9 cellular contexts compared by ENCODE assay signal in the genomic region with DNA sequence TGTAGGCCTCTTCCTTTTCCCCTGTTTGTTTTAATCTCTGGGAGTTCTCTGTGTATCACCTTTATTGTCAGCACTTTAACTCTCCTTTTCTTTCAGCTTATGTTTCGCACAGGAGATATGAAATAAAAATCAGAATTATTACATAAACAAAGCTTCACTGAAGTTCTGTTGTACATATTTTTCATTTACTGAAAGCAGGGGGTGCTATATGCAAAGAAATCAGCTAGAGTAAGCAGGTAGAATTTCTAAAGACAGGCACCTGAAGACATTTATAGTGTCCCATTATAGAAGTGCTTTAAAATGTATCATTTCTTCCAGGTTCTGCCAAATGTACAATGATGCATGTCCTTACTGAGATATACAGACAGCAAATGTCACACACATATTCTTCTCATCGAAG.
A peak's percentile ranks its signal among the peaks of the same experiment; 100 is the strongest.
DNase-seq lines count a peak whose midpoint lies in the region; TF ChIP-seq lines count a peak whose summit lies in the region.
"Had no signal": no experiment of that assay in that cellular context is flagged by ENCODE, and none has a peak within 500 bp of the region (broad histone marks: within the 10 kb centered on the region; RNA-seq: fewer than 3 reads in every experiment).

No MANE protein-coding gene starts in this region.

- in situ Hi-C loops in mammary epithelial cell (cut with MboI; ENCODE audit: low sequenced_read_pairs in 2 of 2), result no loop called here

- H3K27me3 ChIP-seq in mammary epithelial cell (ENCODE audit: insufficient read depth, low read length), result no peaks in the 10 kb centered on the region

- CTCF ChIA-PET in mammary epithelial cell (lab: Charles Lee; ENCODE audit: low non-redundant PET), result interaction anchor here (0.6 kb wide), 2 partner anchors 267 to 747 kb away, joined by 3 read pairs; no protein-coding TSS in a partner anchor
- CTCF ChIA-PET in activated CD4-positive, alpha-beta memory T cell treated with anti-CD3 and anti-CD28 coated beads, Interleukin-2, amount 10 ng/mL, durations not matched to agents 7 days and 5 days (lab: Charles Lee), result no interaction called here

- H3K36me3 ChIP-seq in mammary epithelial cell (ENCODE audit: insufficient read depth, low read length), result no peaks in the 10 kb centered on the region

- peaks cover 1% of the 10 kb centered on the region for H3K4me1 ChIP-seq in mammary epithelial cell (ENCODE audit: insufficient read depth, low read length)

- TF ChIP-seq RAD21 in Ishikawa (IDR thresholded peaks at IDR 0.05; ENCODE audit: low read depth), result peak; percentile 39

- TF ChIP-seq CTCF in mammary epithelial cell (conservative IDR thresholded peaks at IDR 0.05 in 1 of 2, IDR thresholded peaks at IDR 0.05 in 1 of 2; ENCODE audit: extremely low read depth in 1 of 2, insufficient read depth in 1 of 2, low read depth in 1 of 2, low read length in 2 of 2) (peak; percentile 6 to 49), progenitor cell of endocrine pancreas (IDR thresholded peaks at IDR 0.05; ENCODE audit: unreplicated experiment) (peak; percentile 64)

- POLR2A ChIA-PET in activated CD4-positive, alpha-beta memory T cell treated with anti-CD3 and anti-CD28 coated beads, Interleukin-2, amount 10 ng/mL, durations not matched to agents 7 days and 5 days (lab: Charles Lee), result no interaction called here

- no peaks in the 10 kb centered on the region for H3K9me3 ChIP-seq in mammary epithelial cell (replicated peaks; ENCODE audit: insufficient read depth, low read length)

- H3K36me3 Mint-ChIP-seq in progenitor cell of endocrine pancreas (ENCODE audit: insufficient read depth), result no peaks in the 10 kb centered on the region
- H3K36me3 Mint-ChIP-seq in activated CD4-positive, alpha-beta memory T cell treated with anti-CD3 and anti-CD28 coated beads, Interleukin-2, amount 10 ng/mL, durations not matched to agents 7 days and 5 days (ENCODE audit: low read depth), result no peaks in the 10 kb centered on the region

- H3K9me3 Mint-ChIP-seq in progenitor cell of endocrine pancreas (ENCODE audit: low read depth), result peaks cover 11% of the 10 kb centered on the region
- H3K9me3 Mint-ChIP-seq in activated CD4-positive, alpha-beta memory T cell treated with anti-CD3 and anti-CD28 coated beads, Interleukin-2, amount 10 ng/mL, durations not matched to agents 7 days and 5 days, result peaks cover 2% of the 10 kb centered on the region

- H3K79me2 ChIP-seq in mammary epithelial cell (ENCODE audit: insufficient read depth, low read length), result no peaks in the 10 kb centered on the region

- H3K27ac ChIP-seq in mammary epithelial cell (ENCODE audit: insufficient read depth, low read depth, low read length), result no peak overlapping the region

- no peak overlapping the region for H3K4me3 ChIP-seq in mammary epithelial cell (replicated peaks in 1 of 3; ENCODE audit: insufficient read depth in 1 of 3, low read depth in 2 of 3, low read length in 3 of 3)

- no peak overlapping the region for H3K9ac ChIP-seq in mammary epithelial cell (ENCODE audit: insufficient read depth, low read length)

- H4K20me1 ChIP-seq in mammary epithelial cell (ENCODE audit: insufficient read depth, low read length), result no peaks in the 10 kb centered on the region

- no peak for TF ChIP-seq EP300 in Ishikawa (IDR thresholded peaks at IDR 0.05; ENCODE audit: borderline replicate concordance)

- H2AFZ ChIP-seq in mammary epithelial cell (ENCODE audit: low read depth, low read length), result no peak overlapping the region

- H3K4me1 Mint-ChIP-seq in progenitor cell of endocrine pancreas (ENCODE audit: low read depth), result peaks cover 19% of the 10 kb centered on the region
- peaks cover 3% of the 10 kb centered on the region for H3K4me1 Mint-ChIP-seq in activated CD4-positive, alpha-beta memory T cell treated with anti-CD3 and anti-CD28 coated beads, Interleukin-2, amount 10 ng/mL, durations not matched to agents 7 days and 5 days

- DNase-seq in NCI-H524 treated with DMSO at 0.1 percent for 48 hours (lab: John Stamatoyannopoulos, UW) (peak; percentile 2), mammary epithelial cell (no peak), progenitor cell of endocrine pancreas (ENCODE audit: low spot score, unreplicated experiment) (no peak), KG1 (lab: John Stamatoyannopoulos, UW) (no peak), ecto neural progenitor cell (ENCODE audit: low spot score) (no peak)
- no peak for DNase-seq in activated CD4-positive, alpha-beta memory T cell treated with anti-CD3 and anti-CD28 coated beads, Interleukin-2, amount 10 ng/mL, durations not matched to agents 7 days and 5 days
- DNase-seq: activated naive CD4-positive, alpha-beta T cell treated with anti-CD3 and anti-CD28 coated beads for 36 hours; right cardiac atrium had no signal

- intact Hi-C loops in mammary epithelial cell (cut with micrococcal nuclease), result loop anchor here (5.0 kb wide), 1 partner anchor 361 kb away; no protein-coding TSS in a partner anchor

- no peak overlapping the region for H3K4me3 Mint-ChIP-seq in progenitor cell of endocrine pancreas (ENCODE audit: low read depth)
- no peak overlapping the region for H3K4me3 Mint-ChIP-seq in activated CD4-positive, alpha-beta memory T cell treated with anti-CD3 and anti-CD28 coated beads, Interleukin-2, amount 10 ng/mL, durations not matched to agents 7 days and 5 days
- H3K4me3 Mint-ChIP-seq: activated naive CD4-positive, alpha-beta T cell treated with anti-CD3 and anti-CD28 coated beads for 36 hours had no signal

- dilution Hi-C loops in mammary epithelial cell (cut with HindIII; ENCODE audit: low sequenced_read_pairs), result no loop called here

- no peak overlapping the region for H3K4me2 ChIP-seq in mammary epithelial cell (ENCODE audit: insufficient read depth, low read depth, low read length)

- no peaks in the 10 kb centered on the region for H3K27me3 Mint-ChIP-seq in progenitor cell of endocrine pancreas
- H3K27me3 Mint-ChIP-seq in activated CD4-positive, alpha-beta memory T cell treated with anti-CD3 and anti-CD28 coated beads, Interleukin-2, amount 10 ng/mL, durations not matched to agents 7 days and 5 days, result no peaks in the 10 kb centered on the region

- no TSS peak for BruUV-seq in mammary epithelial cell (replicated peaks; lab: Mats Ljungman, UMichigan)

- no peak overlapping the region for H3K27ac Mint-ChIP-seq in progenitor cell of endocrine pancreas
- H3K27ac Mint-ChIP-seq in activated CD4-positive, alpha-beta memory T cell treated with anti-CD3 and anti-CD28 coated beads, Interleukin-2, amount 10 ng/mL, durations not matched to agents 7 days and 5 days, result no peak overlapping the region
- H3K27ac Mint-ChIP-seq: activated naive CD4-positive, alpha-beta T cell treated with anti-CD3 and anti-CD28 coated beads for 36 hours had no signal

- 32% methylated on average over 2 of the region's 2 CpGs for WGBS in mammary epithelial cell (ENCODE audit: low coverage, missing lambda C conversion rate)

TF ChIP-seq in Ishikawa, 13 proteins besides CTCF, POLR2A, EP300 and RAD21:
- TF ChIP-seq CREB1 (IDR thresholded peaks at IDR 0.05; ENCODE audit: low read depth), result no peak
- TF ChIP-seq TAF1 (IDR thresholded peaks at IDR 0.05; ENCODE audit: low read depth), result no peak
- TF ChIP-seq, protein P1, sequence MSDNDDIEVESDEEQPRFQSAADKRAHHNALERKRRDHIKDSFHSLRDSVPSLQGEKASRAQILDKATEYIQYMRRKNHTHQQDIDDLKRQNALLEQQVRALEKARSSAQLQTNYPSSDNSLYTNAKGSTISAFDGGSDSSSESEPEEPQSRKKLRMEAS (IDR thresholded peaks at IDR 0.05), result no peak
- TF ChIP-seq TCF12 (IDR thresholded peaks at IDR 0.05; ENCODE audit: low read depth), result no peak
- no peak for TF ChIP-seq FOXM1 (IDR thresholded peaks at IDR 0.05; ENCODE audit: borderline replicate concordance, low read depth)
- no peak for TF ChIP-seq CEBPB (IDR thresholded peaks at IDR 0.05)
- TF ChIP-seq, protein P2, sequence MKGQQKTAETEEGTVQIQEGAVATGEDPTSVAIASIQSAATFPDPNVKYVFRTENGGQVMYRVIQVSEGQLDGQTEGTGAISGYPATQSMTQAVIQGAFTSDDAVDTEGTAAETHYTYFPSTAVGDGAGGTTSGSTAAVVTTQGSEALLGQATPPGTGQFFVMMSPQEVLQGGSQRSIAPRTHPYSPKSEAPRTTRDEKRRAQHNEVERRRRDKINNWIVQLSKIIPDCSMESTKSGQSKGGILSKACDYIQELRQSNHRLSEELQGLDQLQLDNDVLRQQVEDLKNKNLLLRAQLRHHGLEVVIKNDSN (IDR thresholded peaks at IDR 0.05), result no peak
- TF ChIP-seq YY1 (IDR thresholded peaks at IDR 0.05; ENCODE audit: low read depth), result no peak
- TF ChIP-seq, protein P3, sequence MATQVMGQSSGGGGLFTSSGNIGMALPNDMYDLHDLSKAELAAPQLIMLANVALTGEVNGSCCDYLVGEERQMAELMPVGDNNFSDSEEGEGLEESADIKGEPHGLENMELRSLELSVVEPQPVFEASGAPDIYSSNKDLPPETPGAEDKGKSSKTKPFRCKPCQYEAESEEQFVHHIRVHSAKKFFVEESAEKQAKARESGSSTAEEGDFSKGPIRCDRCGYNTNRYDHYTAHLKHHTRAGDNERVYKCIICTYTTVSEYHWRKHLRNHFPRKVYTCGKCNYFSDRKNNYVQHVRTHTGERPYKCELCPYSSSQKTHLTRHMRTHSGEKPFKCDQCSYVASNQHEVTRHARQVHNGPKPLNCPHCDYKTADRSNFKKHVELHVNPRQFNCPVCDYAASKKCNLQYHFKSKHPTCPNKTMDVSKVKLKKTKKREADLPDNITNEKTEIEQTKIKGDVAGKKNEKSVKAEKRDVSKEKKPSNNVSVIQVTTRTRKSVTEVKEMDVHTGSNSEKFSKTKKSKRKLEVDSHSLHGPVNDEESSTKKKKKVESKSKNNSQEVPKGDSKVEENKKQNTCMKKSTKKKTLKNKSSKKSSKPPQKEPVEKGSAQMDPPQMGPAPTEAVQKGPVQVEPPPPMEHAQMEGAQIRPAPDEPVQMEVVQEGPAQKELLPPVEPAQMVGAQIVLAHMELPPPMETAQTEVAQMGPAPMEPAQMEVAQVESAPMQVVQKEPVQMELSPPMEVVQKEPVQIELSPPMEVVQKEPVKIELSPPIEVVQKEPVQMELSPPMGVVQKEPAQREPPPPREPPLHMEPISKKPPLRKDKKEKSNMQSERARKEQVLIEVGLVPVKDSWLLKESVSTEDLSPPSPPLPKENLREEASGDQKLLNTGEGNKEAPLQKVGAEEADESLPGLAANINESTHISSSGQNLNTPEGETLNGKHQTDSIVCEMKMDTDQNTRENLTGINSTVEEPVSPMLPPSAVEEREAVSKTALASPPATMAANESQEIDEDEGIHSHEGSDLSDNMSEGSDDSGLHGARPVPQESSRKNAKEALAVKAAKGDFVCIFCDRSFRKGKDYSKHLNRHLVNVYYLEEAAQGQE (IDR thresholded peaks at IDR 0.05; ENCODE audit: low read depth), result no peak
- no peak for TF ChIP-seq TEAD4 (IDR thresholded peaks at IDR 0.05)
- TF ChIP-seq EGR1 (IDR thresholded peaks at IDR 0.05), result no peak
- no peak for TF ChIP-seq ZBTB7A (IDR thresholded peaks at IDR 0.05; ENCODE audit: low read depth)
- TF ChIP-seq NFIC (IDR thresholded peaks at IDR 0.05), result no peak
TF ChIP-seq in Ishikawa: peak in this region for 0.
